Comparison of ENCODE assay signal across 11 cellular contexts in the genomic region with DNA sequence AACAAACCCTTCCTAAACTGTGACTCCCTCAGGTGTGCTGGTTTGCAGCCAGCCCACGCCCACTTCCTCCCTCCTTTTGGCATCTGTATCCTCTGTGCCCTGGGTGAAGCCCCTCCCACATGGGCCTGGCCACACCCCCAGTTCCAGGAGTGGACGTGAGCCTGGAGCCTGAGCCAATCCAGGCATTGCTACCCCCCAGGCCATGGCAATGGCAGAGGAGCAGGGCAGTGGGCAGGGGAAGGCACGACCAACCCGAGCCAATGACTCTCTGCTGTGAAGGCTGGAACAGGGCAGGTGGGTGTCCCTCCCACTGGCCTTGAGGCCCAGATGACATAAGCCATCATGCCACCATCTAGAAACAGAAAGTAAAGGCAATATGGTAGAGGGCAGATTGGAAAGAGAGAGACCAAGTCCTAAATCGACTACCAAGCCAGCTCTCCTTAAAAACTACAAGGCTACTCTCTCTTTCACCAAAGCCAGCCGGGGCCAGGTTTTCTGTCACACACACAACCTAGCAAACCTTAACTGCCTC. TPM values are rescaled to one million over a fixed set of nuclear protein-coding genes. Genes with fewer than 3 reads are reported as not detected.
DNase-seq lines count a peak whose midpoint lies in the region; ATAC-seq and TF ChIP-seq lines count a peak whose summit lies in the region.
"Had no signal": no experiment of that assay in that cellular context is flagged by ENCODE, and none has a peak within 500 bp of the region (broad histone marks: within the 10 kb centered on the region; RNA-seq: fewer than 3 reads in every experiment).

No MANE protein-coding gene starts in this region.

- H3K27me3 Mint-ChIP-seq in glutamatergic neuron (ENCODE audit: unreplicated experiment): peaks cover 6% of the 10 kb centered on the region
- peaks cover 51 to 74% of the 10 kb centered on the region in 2 donors for H3K27me3 Mint-ChIP-seq in effector memory CD8-positive, alpha-beta T cell

- peaks cover 26% of the 10 kb centered on the region for H3K4me1 Mint-ChIP-seq in glutamatergic neuron (ENCODE audit: low read depth, unreplicated experiment)
- H3K4me1 Mint-ChIP-seq in effector memory CD8-positive, alpha-beta T cell (ENCODE audit: low read depth in 2 of 2): peaks cover 0 to 4% of the 10 kb centered on the region in 2 donors

- H3K36me3 ChIP-seq in SK-N-SH (replicated peaks in 1 of 2; ENCODE audit: control insufficient read depth in 1 of 2, insufficient read depth in 2 of 2, low read length in 1 of 2) (no peaks in the 10 kb centered on the region), suprapubic skin (no peaks in the 10 kb centered on the region)

- POLR2A ChIA-PET in SK-N-SH (lab: Yijun Ruan, JAX) (no interaction called here), HEK293T (lab: Yijun Ruan, JAX) (no interaction called here)

- H4K20me1 ChIP-seq in SK-N-SH (ENCODE audit: insufficient read depth): no peaks in the 10 kb centered on the region

- TF ChIP-seq RAD21 in SK-N-SH (IDR thresholded peaks at IDR 0.05; ENCODE audit: low read length): no peak

- H3F3A ChIP-seq in SK-N-SH (replicated peaks; ENCODE audit: insufficient read depth): no peaks in the 10 kb centered on the region

- H3K9me3 Mint-ChIP-seq in glutamatergic neuron (ENCODE audit: unreplicated experiment): peaks cover 12% of the 10 kb centered on the region
- H3K9me3 Mint-ChIP-seq in effector memory CD8-positive, alpha-beta T cell: no peaks in the 10 kb centered on the region

- H3K27me3 ChIP-seq in SK-N-SH (ENCODE audit: insufficient read depth) (no peaks in the 10 kb centered on the region), suprapubic skin (no peaks in the 10 kb centered on the region)

- H3K36me3 Mint-ChIP-seq in glutamatergic neuron (ENCODE audit: unreplicated experiment): peaks cover 16% of the 10 kb centered on the region
- H3K36me3 Mint-ChIP-seq in effector memory CD8-positive, alpha-beta T cell (ENCODE audit: insufficient read depth): peaks cover 4% of the 10 kb centered on the region

- no peaks in the 10 kb centered on the region for H3K9me2 ChIP-seq in SK-N-SH

- H3K4me3 Mint-ChIP-seq in glutamatergic neuron (ENCODE audit: unreplicated experiment): no peak overlapping the region
- no peak overlapping the region for H3K4me3 Mint-ChIP-seq in effector memory CD8-positive, alpha-beta T cell

- H3K9me3 ChIP-seq in SK-N-SH (no peaks in the 10 kb centered on the region), suprapubic skin (no peaks in the 10 kb centered on the region)

- H2AFZ ChIP-seq in SK-N-SH (ENCODE audit: low read depth): no peak overlapping the region

- no peak for TF ChIP-seq EP300 in SK-N-SH (IDR thresholded peaks at IDR 0.05; ENCODE audit: borderline replicate concordance in 1 of 2, low read depth in 1 of 2, low read length in 1 of 2)
- no peak for TF ChIP-seq EP300 in suprapubic skin (IDR thresholded peaks at IDR 0.05)

- no peak overlapping the region for H3K27ac ChIP-seq in SK-N-SH (ENCODE audit: low read depth in 2 of 2, low read length in 1 of 2)
- peak overlapping the region; percentile 57 for H3K27ac ChIP-seq in suprapubic skin

- DNase-seq in SK-N-SH: peak; percentile 57
- peak; percentile 75 for DNase-seq in NCI-H510A treated with DMSO at 0.1 percent for 48 hours (lab: John Stamatoyannopoulos, UW)
- DNase-seq in glutamatergic neuron: peak; percentile 39
- DNase-seq in suprapubic skin (ENCODE audit: low spot score in 2 of 2): peak in 1 of 2 donors; percentile 29
- DNase-seq in HEK293T (ENCODE audit: extremely low spot score): no peak
- DNase-seq in effector memory CD8-positive, alpha-beta T cell: no peak
- DNase-seq: activated gamma-delta T cell; stimulated activated CD4-positive, alpha-beta T cell treated with anti-CD3 and anti-CD28 coated beads, Interleukin-4, amount 100 ng/mL, for 24 hours; SW 1271 had no signal

- peaks cover 0 to 20% of the 10 kb centered on the region in 2 experiments; a peak in 1 of 4 replicates for H3K4me1 ChIP-seq in SK-N-SH (ENCODE audit: control insufficient read depth in 1 of 2, insufficient read depth in 2 of 2, low read depth in 1 of 2, low read length in 1 of 2)
- peaks cover 4% of the 10 kb centered on the region for H3K4me1 ChIP-seq in suprapubic skin

- TF ChIP-seq POLR2A in suprapubic skin (IDR thresholded peaks at IDR 0.05): no peak

- H3K4me2 ChIP-seq in SK-N-SH: no peak overlapping the region

- WGBS in SK-N-SH (ENCODE audit: low lambda C conversion rate): 54% methylated on average over 6 of the region's 6 CpGs
- WGBS in suprapubic skin: 79% methylated on average over 6 of the region's 6 CpGs

- ATAC-seq in SK-N-SH treated with all-trans-retinoic acid at 6 μM for 48 hours (no peak), HG03520 (IDR thresholded peaks at IDR 0.05; ENCODE audit: unreplicated experiment) (no peak)
- no peak for ATAC-seq in effector memory CD8-positive, alpha-beta T cell (replicated peaks)

- no peak overlapping the region for H3K9ac ChIP-seq in SK-N-SH

- TF ChIP-seq CTCF in SK-N-SH (IDR thresholded peaks at IDR 0.05): no peak
- TF ChIP-seq CTCF in glutamatergic neuron (IDR thresholded peaks at IDR 0.05; ENCODE audit: partially characterized antibody, unreplicated experiment): no peak
- TF ChIP-seq CTCF in suprapubic skin (IDR thresholded peaks at IDR 0.05): no peak

- no peaks in the 10 kb centered on the region for H3K79me2 ChIP-seq in SK-N-SH (ENCODE audit: insufficient read depth)

- CTCF ChIA-PET in SK-N-SH (lab: Yijun Ruan, JAX): no interaction called here
- CTCF ChIA-PET in HEK293T (lab: Yijun Ruan, JAX): no interaction called here

- H3K27ac Mint-ChIP-seq in glutamatergic neuron (ENCODE audit: unreplicated experiment): no peak overlapping the region
- H3K27ac Mint-ChIP-seq in effector memory CD8-positive, alpha-beta T cell: no peak overlapping the region

- no peak overlapping the region for H3K4me3 ChIP-seq in SK-N-SH (ENCODE audit: low read depth in 2 of 2, low read length in 1 of 2)
- H3K4me3 ChIP-seq in suprapubic skin: no peak overlapping the region

TF ChIP-seq in SK-N-SH, 30 proteins besides CTCF, POLR2A, EP300 and RAD21 (continues in another document):
- TF ChIP-seq NFIC (IDR thresholded peaks at IDR 0.05; ENCODE audit: borderline replicate concordance) (no peak), SMC3 (IDR thresholded peaks at IDR 0.05; ENCODE audit: low read depth, low read length) (no peak)
- TF ChIP-seq, protein P1, sequence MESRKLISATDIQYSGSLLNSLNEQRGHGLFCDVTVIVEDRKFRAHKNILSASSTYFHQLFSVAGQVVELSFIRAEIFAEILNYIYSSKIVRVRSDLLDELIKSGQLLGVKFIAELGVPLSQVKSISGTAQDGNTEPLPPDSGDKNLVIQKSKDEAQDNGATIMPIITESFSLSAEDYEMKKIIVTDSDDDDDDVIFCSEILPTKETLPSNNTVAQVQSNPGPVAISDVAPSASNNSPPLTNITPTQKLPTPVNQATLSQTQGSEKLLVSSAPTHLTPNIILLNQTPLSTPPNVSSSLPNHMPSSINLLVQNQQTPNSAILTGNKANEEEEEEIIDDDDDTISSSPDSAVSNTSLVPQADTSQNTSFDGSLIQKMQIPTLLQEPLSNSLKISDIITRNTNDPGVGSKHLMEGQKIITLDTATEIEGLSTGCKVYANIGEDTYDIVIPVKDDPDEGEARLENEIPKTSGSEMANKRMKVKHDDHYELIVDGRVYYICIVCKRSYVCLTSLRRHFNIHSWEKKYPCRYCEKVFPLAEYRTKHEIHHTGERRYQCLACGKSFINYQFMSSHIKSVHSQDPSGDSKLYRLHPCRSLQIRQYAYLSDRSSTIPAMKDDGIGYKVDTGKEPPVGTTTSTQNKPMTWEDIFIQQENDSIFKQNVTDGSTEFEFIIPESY (IDR thresholded peaks at IDR 0.05; ENCODE audit: borderline replicate concordance, low read depth): no peak

TF ChIP-seq in HEK293T, 16 proteins besides CTCF, POLR2A, EP300 and RAD21:
- TF ChIP-seq SUZ12 (IDR thresholded peaks at IDR 0.05) (no peak), ARNT (IDR thresholded peaks at IDR 0.05) (no peak), ZNF384 (IDR thresholded peaks at IDR 0.05) (no peak), NFRKB (IDR thresholded peaks at IDR 0.05) (no peak), HDGF (IDR thresholded peaks at IDR 0.05; ENCODE audit: borderline replicate concordance) (no peak), TARDBP (IDR thresholded peaks at IDR 0.05) (no peak), ELF4 (IDR thresholded peaks at IDR 0.05) (no peak), SP1 (IDR thresholded peaks at IDR 0.05) (no peak), FOXA1 (IDR thresholded peaks at IDR 0.05) (no peak), FOXM1 (IDR thresholded peaks at IDR 0.05; ENCODE audit: borderline replicate concordance) (no peak), LEF1 (IDR thresholded peaks at IDR 0.05; ENCODE audit: borderline replicate concordance) (no peak), CTBP1 (IDR thresholded peaks at IDR 0.05; ENCODE audit: borderline replicate concordance) (no peak), BHLHE40 (IDR thresholded peaks at IDR 0.05; ENCODE audit: borderline replicate concordance) (no peak), FOXK2 (IDR thresholded peaks at IDR 0.05) (no peak), L3MBTL2 (conservative IDR thresholded peaks at IDR 0.05) (no peak)
- TF ChIP-seq, protein P2, sequence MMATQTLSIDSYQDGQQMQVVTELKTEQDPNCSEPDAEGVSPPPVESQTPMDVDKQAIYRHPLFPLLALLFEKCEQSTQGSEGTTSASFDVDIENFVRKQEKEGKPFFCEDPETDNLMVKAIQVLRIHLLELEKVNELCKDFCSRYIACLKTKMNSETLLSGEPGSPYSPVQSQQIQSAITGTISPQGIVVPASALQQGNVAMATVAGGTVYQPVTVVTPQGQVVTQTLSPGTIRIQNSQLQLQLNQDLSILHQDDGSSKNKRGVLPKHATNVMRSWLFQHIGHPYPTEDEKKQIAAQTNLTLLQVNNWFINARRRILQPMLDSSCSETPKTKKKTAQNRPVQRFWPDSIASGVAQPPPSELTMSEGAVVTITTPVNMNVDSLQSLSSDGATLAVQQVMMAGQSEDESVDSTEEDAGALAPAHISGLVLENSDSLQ (IDR thresholded peaks at IDR 0.05): no peak

RNA-seq across cellular contexts. Expression of a gene that starts 18.6 kb away (rescaled TPM):
- 0.18 and 0.30 TPM in 2 replicates for polyA plus RNA-seq in SK-N-SH (2012; rRNA removed)
- polyA plus RNA-seq in SK-N-SH (2012; cell fraction: cytosol; rRNA removed): 0.12 and 0.16 TPM in 2 replicates
- polyA plus RNA-seq in SK-N-SH (2012; cell fraction: nucleus; rRNA removed): 0.05 and 0.74 TPM in 2 replicates
- total RNA-seq in glutamatergic neuron (ENCODE audit: unreplicated experiment): 8.6 TPM
- 10 to 100 TPM in 3 of 4 donors, 1 to 10 TPM in 1; 6.2 to 24.0 (median 18.3) TPM for total RNA-seq in suprapubic skin

Comparison
In these comparisons a context has a peak if more than half of its experiments do, and no peak if none do; other contexts are left out.
1. DNase-seq: peak in SK-N-SH (single experiment), NCI-H510A treated with DMSO at 0.1 percent for 48 hours (single experiment) and glutamatergic neuron (single experiment); none in HEK293T (single experiment) and effector memory CD8-positive, alpha-beta T cell (0 of 3).